39 cellular contexts compared by ENCODE assay signal in genomic region chr1:210556475-210556874, GRCh38.
"Had no signal": no experiment of that assay in that cellular context is flagged by ENCODE, and none has a peak within 500 bp of the region (broad histone marks: within the 10 kb centered on the region; RNA-seq: fewer than 3 reads in every experiment).

No MANE protein-coding gene starts in this region.

- H3K9me3 ChIP-seq: adrenal gland, ascending aorta, body of pancreas, breast epithelium had no signal

- H3K36me3 ChIP-seq: adrenal gland, ascending aorta, brain microvascular endothelial cell, breast epithelium, cardiac muscle cell had no signal

- ATAC-seq: activated naive CD4-positive, alpha-beta T cell treated with anti-CD3 and anti-CD28 coated beads, Interleukin-2, amount 50 U/mL, for 72 hours; activated naive CD8-positive, alpha-beta T cell treated with anti-CD3 and anti-CD28 coated beads, Interleukin-2, amount 50 U/mL, for 24 hours; activated T-cell treated with anti-CD3 and anti-CD28 coated beads, Interleukin-2, amount 50 U/mL, for 4 hours; activated T-cell treated with anti-CD3 and anti-CD28 coated beads, Interleukin-2, amount 50 U/mL, for 72 hours; activated T-helper 17 cell treated with anti-CD3 and anti-CD28 coated beads, Interleukin-2, amount 50 U/mL, for 72 hours; body of pancreas had no signal

- H3K36me3 Mint-ChIP-seq: activated naive CD4-positive, alpha-beta T cell treated with anti-CD3 and anti-CD28 coated beads, Interleukin-2, amount 10 ng/mL, durations not matched to agents 7 days and 5 days; activated naive CD4-positive, alpha-beta T cell treated with anti-CD3 and anti-CD28 coated beads, Interleukin-2, amount 50 U/mL, for 24 hours; activated naive CD4-positive, alpha-beta T cell treated with anti-CD3 and anti-CD28 coated beads, Interleukin-2, amount 50 U/mL, for 72 hours; activated naive CD8-positive, alpha-beta T cell; activated naive CD8-positive, alpha-beta T cell treated with anti-CD3 and anti-CD28 coated beads for 36 hours; activated naive CD8-positive, alpha-beta T cell treated with anti-CD3 and anti-CD28 coated beads, Interleukin-2, amount 10 ng/mL, durations not matched to agents 7 days and 5 days; brain had no signal

- DNase-seq: activated effector memory CD4-positive, alpha-beta T cell treated with anti-CD3 and anti-CD28 coated beads, Interleukin-2, amount 50 U/mL, for 16 hours; activated effector memory CD4-positive, alpha-beta T cell treated with Interleukin-2 at 50 U/mL for 16 hours; activated gamma-delta T cell; activated gamma-delta T cell treated with Interleukin-2 at 50 U/mL for 16 hours; activated naive CD4-positive, alpha-beta T cell; activated naive CD4-positive, alpha-beta T cell treated with anti-CD3 and anti-CD28 coated beads for 36 hours; activated naive CD4-positive, alpha-beta T cell treated with anti-CD3 and anti-CD28 coated beads, Interleukin-2, amount 10 ng/mL, durations not matched to agents 7 days and 5 days; activated naive CD4-positive, alpha-beta T cell treated with anti-CD3 and anti-CD28 coated beads, Interleukin-2, amount 50 U/mL, for 16 hours; activated naive CD4-positive, alpha-beta T cell treated with Interleukin-2 at 50 U/mL for 16 hours; activated naive CD8-positive, alpha-beta T cell treated with anti-CD3 and anti-CD28 coated beads for 36 hours; activated naive CD8-positive, alpha-beta T cell treated with anti-CD3 and anti-CD28 coated beads, Interleukin-2, amount 10 ng/mL, durations not matched to agents 7 days and 5 days; activated naive CD8-positive, alpha-beta T cell treated with anti-CD3 and anti-CD28 coated beads, Interleukin-2, amount 50 U/mL, for 24 hours; activated T-cell treated with anti-CD3 and anti-CD28 coated beads, Interleukin-2, amount 50 U/mL, for 24 hours; activated T-cell treated with anti-CD3 and anti-CD28 coated beads, Interleukin-2, amount 50 U/mL, for 4 hours; activated T-cell treated with anti-CD3 and anti-CD28 coated beads, Interleukin-2, amount 50 U/mL, for 48 hours; activated T-cell treated with anti-CD3 and anti-CD28 coated beads, Interleukin-2, amount 50 U/mL, for 72 hours; adrenal gland; amniotic stem cell; amygdala; anterior cingulate cortex; aorta; body of pancreas; brain microvascular endothelial cell; caudate nucleus; central memory CD4-positive, alpha-beta T cell; cerebellar nuclear complex had no signal

- FAIRE-seq: astrocyte, bronchial epithelial cell had no signal

- H3K9me3 Mint-ChIP-seq: activated naive CD4-positive, alpha-beta T cell treated with anti-CD3 and anti-CD28 coated beads for 36 hours; activated naive CD4-positive, alpha-beta T cell treated with anti-CD3 and anti-CD28 coated beads, Interleukin-2, amount 10 ng/mL, durations not matched to agents 7 days and 5 days; activated naive CD4-positive, alpha-beta T cell treated with anti-CD3 and anti-CD28 coated beads, Interleukin-2, amount 50 U/mL, for 24 hours; activated naive CD4-positive, alpha-beta T cell treated with anti-CD3 and anti-CD28 coated beads, Interleukin-2, amount 50 U/mL, for 72 hours; activated naive CD8-positive, alpha-beta T cell treated with anti-CD3 and anti-CD28 coated beads for 36 hours; activated naive CD8-positive, alpha-beta T cell treated with anti-CD3 and anti-CD28 coated beads, Interleukin-2, amount 50 U/mL, for 24 hours; activated T-cell treated with anti-CD3 and anti-CD28 coated beads, Interleukin-2, amount 50 U/mL, for 24 hours; activated T-cell treated with anti-CD3 and anti-CD28 coated beads, Interleukin-2, amount 50 U/mL, for 4 hours; activated T-helper 1 cell treated with anti-CD3 and anti-CD28 coated beads, Interleukin-12 subunit alpha, Interleukin-12 subunit beta, Interleukin-2, Interleukin-4 antibody, amounts not matched to agents 30 ng/mL and 10 ng/mL and 1 ng/mL, durations not matched to agents 14 hours and 24 hours and 36 hours; activated T-helper 17 cell treated with anti-CD3 and anti-CD28 coated beads, Interleukin-2, amount 50 U/mL, for 72 hours; activated T-helper 2 cell treated with anti-CD3 and anti-CD28 coated beads, Interferon-gamma antibody, Interleukin-2, Interleukin-4, amounts not matched to agents 10 μg/mL and 5 μg/mL and 100 μg/mL, durations not matched to agents 14 hours and 24 hours and 36 hours; brain; central memory CD8-positive, alpha-beta T cell had no signal

- H3K27me3 ChIP-seq: adrenal gland, ascending aorta, body of pancreas, brain microvascular endothelial cell, breast epithelium, cardiac muscle cell had no signal

- H3K27ac ChIP-seq: adrenal gland, ascending aorta, body of pancreas, brain microvascular endothelial cell, breast epithelium, cardiac muscle cell had no signal

- H3K4me3 ChIP-seq: adrenal gland, ascending aorta, body of pancreas, breast epithelium, cardiac muscle cell had no signal

- H3K4me1 Mint-ChIP-seq: activated naive CD4-positive, alpha-beta T cell treated with anti-CD3 and anti-CD28 coated beads, Interleukin-2, amount 10 ng/mL, durations not matched to agents 7 days and 5 days; activated naive CD4-positive, alpha-beta T cell treated with anti-CD3 and anti-CD28 coated beads, Interleukin-2, amount 50 U/mL, for 24 hours; activated naive CD8-positive, alpha-beta T cell treated with anti-CD3 and anti-CD28 coated beads for 36 hours; activated naive CD8-positive, alpha-beta T cell treated with anti-CD3 and anti-CD28 coated beads, Interleukin-2, amount 10 ng/mL, durations not matched to agents 7 days and 5 days; activated naive CD8-positive, alpha-beta T cell treated with anti-CD3 and anti-CD28 coated beads, Interleukin-2, amount 50 U/mL, for 24 hours had no signal

- H3K4me3 Mint-ChIP-seq: activated naive CD4-positive, alpha-beta T cell treated with anti-CD3 and anti-CD28 coated beads for 36 hours; activated naive CD4-positive, alpha-beta T cell treated with anti-CD3 and anti-CD28 coated beads, Interleukin-2, amount 10 ng/mL, durations not matched to agents 7 days and 5 days; activated naive CD4-positive, alpha-beta T cell treated with anti-CD3 and anti-CD28 coated beads, Interleukin-2, amount 50 U/mL, for 24 hours; activated naive CD8-positive, alpha-beta T cell; activated naive CD8-positive, alpha-beta T cell treated with anti-CD3 and anti-CD28 coated beads for 36 hours; activated naive CD8-positive, alpha-beta T cell treated with anti-CD3 and anti-CD28 coated beads, Interleukin-2, amount 10 ng/mL, durations not matched to agents 7 days and 5 days; activated naive CD8-positive, alpha-beta T cell treated with anti-CD3 and anti-CD28 coated beads, Interleukin-2, amount 50 U/mL, for 24 hours; activated T-cell treated with anti-CD3 and anti-CD28 coated beads, Interleukin-2, amount 50 U/mL, for 24 hours; activated T-cell treated with anti-CD3 and anti-CD28 coated beads, Interleukin-2, amount 50 U/mL, for 4 hours; activated T-cell treated with anti-CD3 and anti-CD28 coated beads, Interleukin-2, amount 50 U/mL, for 72 hours; activated T-helper 1 cell treated with anti-CD3 and anti-CD28 coated beads, Interleukin-12 subunit alpha, Interleukin-12 subunit beta, Interleukin-2, Interleukin-4 antibody, amounts not matched to agents 30 ng/mL and 10 ng/mL and 1 ng/mL, durations not matched to agents 14 hours and 24 hours and 36 hours; activated T-helper 17 cell treated with anti-CD3 and anti-CD28 coated beads, Interleukin-2, amount 50 U/mL, for 72 hours; brain; central memory CD8-positive, alpha-beta T cell had no signal

- H3K27me3 Mint-ChIP-seq: activated naive CD8-positive, alpha-beta T cell; activated naive CD8-positive, alpha-beta T cell treated with anti-CD3 and anti-CD28 coated beads for 36 hours; activated naive CD8-positive, alpha-beta T cell treated with anti-CD3 and anti-CD28 coated beads, Interleukin-2, amount 50 U/mL, for 24 hours; activated T-cell treated with anti-CD3 and anti-CD28 coated beads, Interleukin-2, amount 50 U/mL, for 24 hours; activated T-helper 17 cell treated with anti-CD3 and anti-CD28 coated beads, Interleukin-2, amount 50 U/mL, for 72 hours; brain; central memory CD8-positive, alpha-beta T cell had no signal

- H3K4me1 ChIP-seq: ascending aorta, breast epithelium had no signal

- H3K27ac Mint-ChIP-seq: activated naive CD4-positive, alpha-beta T cell treated with anti-CD3 and anti-CD28 coated beads for 36 hours; activated naive CD4-positive, alpha-beta T cell treated with anti-CD3 and anti-CD28 coated beads, Interleukin-2, amount 10 ng/mL, durations not matched to agents 7 days and 5 days; activated naive CD4-positive, alpha-beta T cell treated with anti-CD3 and anti-CD28 coated beads, Interleukin-2, amount 50 U/mL, for 24 hours; activated naive CD4-positive, alpha-beta T cell treated with anti-CD3 and anti-CD28 coated beads, Interleukin-2, amount 50 U/mL, for 72 hours; activated naive CD8-positive, alpha-beta T cell; activated naive CD8-positive, alpha-beta T cell treated with anti-CD3 and anti-CD28 coated beads for 36 hours; activated naive CD8-positive, alpha-beta T cell treated with anti-CD3 and anti-CD28 coated beads, Interleukin-2, amount 10 ng/mL, durations not matched to agents 7 days and 5 days; activated naive CD8-positive, alpha-beta T cell treated with anti-CD3 and anti-CD28 coated beads, Interleukin-2, amount 50 U/mL, for 24 hours; activated T-cell treated with anti-CD3 and anti-CD28 coated beads, Interleukin-2, amount 50 U/mL, for 24 hours; activated T-cell treated with anti-CD3 and anti-CD28 coated beads, Interleukin-2, amount 50 U/mL, for 72 hours; activated T-helper 1 cell treated with anti-CD3 and anti-CD28 coated beads, Interleukin-12 subunit alpha, Interleukin-12 subunit beta, Interleukin-2, Interleukin-4 antibody, amounts not matched to agents 30 ng/mL and 10 ng/mL and 1 ng/mL, durations not matched to agents 14 hours and 24 hours and 36 hours; activated T-helper 17 cell treated with anti-CD3 and anti-CD28 coated beads, Interleukin-2, amount 50 U/mL, for 72 hours; activated T-helper 2 cell treated with anti-CD3 and anti-CD28 coated beads, Interferon-gamma antibody, Interleukin-2, Interleukin-4, amounts not matched to agents 10 μg/mL and 5 μg/mL and 100 μg/mL, durations not matched to agents 14 hours and 24 hours and 36 hours had no signal
